In the genomic region with DNA sequence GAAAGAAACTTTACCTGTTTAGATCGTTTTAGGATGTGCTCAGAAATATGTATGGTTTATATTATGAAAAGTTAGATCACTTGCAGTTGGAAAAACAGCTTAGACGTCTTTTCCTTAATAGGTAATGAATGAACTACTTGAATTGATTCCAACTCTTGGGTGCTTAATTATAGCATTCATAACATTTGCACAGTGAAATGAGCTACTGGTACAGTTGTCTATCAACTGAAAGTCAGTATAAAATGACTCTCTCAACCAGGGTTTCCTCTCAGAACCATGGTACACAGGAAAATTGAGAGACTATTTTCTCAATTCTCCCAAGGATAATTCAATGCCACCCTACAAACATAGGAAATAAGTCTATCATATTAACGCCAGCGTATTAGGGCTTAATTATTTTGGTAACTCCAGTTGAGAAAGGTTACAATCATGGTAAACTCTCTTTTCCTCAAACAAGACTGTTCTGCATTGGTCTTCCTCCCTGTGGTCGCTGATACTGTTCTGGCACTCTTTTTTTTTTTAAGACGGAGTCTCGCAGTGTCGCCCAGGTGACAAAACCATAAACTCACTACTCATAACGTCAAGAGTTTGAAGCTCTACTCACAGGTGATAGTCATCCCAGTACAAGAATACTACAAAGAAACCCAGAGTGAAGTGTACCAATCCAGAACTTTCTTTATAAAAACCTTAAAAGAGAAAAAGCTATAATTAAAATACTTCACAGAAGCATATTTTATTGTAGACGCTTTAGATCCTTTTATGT, we compare ENCODE assay signal across 8 cellular contexts. TPM values are rescaled to one million over a fixed set of nuclear protein-coding genes. Genes with fewer than 3 reads are reported as not detected.
DNase-seq lines count a peak whose midpoint lies in the region; ATAC-seq and TF ChIP-seq lines count a peak whose summit lies in the region.

No MANE protein-coding gene starts in this region.

- H3K36me3 ChIP-seq in neuronal stem cell (replicated peaks in 1 of 2; ENCODE audit: control insufficient read depth in 2 of 2, insufficient read depth in 2 of 2, low read length in 2 of 2): peaks cover 5 to 18% of the 10 kb centered on the region in 2 donors

- no peak overlapping the region for H2AK5ac ChIP-seq in neuronal stem cell (ENCODE audit: low read depth, low read length)

- H3K23ac ChIP-seq in neuronal stem cell (ENCODE audit: low read depth, low read length, poor library complexity): no peak overlapping the region

- peak overlapping the region; percentile 96 for H3K4me3 ChIP-seq in LNCaP clone FGC (ENCODE audit: low read depth, low read length)
- H3K4me3 ChIP-seq in neuronal stem cell (ENCODE audit: low read length in 2 of 2): peak overlapping the region in 1 of 2 donors; percentile 98

- no peak overlapping the region for H3K27ac ChIP-seq in neuronal stem cell (replicated peaks; ENCODE audit: low read length)

- H3K9me3 ChIP-seq in neuronal stem cell (replicated peaks in 1 of 2; ENCODE audit: control insufficient read depth in 2 of 2, insufficient read depth in 1 of 2, low read depth in 1 of 2, low read length in 2 of 2): peaks cover 3 to 16% of the 10 kb centered on the region in 2 donors

- DNase-seq in NCI-H2196 (lab: John Stamatoyannopoulos, UW; ENCODE audit: unreplicated experiment) (peak; percentile 25), NCI-H2196 treated with DMSO at 0.1 percent for 48 hours (lab: John Stamatoyannopoulos, UW; ENCODE audit: unreplicated experiment) (no peak), LNCaP clone FGC (ENCODE audit: low read depth) (no peak), astrocyte of the hippocampus (ENCODE audit: low read depth, low spot score) (peak; percentile 39), neuronal stem cell (ENCODE audit: low spot score) (no peak), GOT3 (lab: John Stamatoyannopoulos, UW) (no peak), iPS-NIHi11 (ENCODE audit: low spot score) (no peak)

- H4K8ac ChIP-seq in neuronal stem cell (ENCODE audit: low read depth, low read length): no peak overlapping the region

- no peak overlapping the region for H3K4me2 ChIP-seq in neuronal stem cell (ENCODE audit: insufficient read depth, low read length, poor library complexity, severe bottlenecking)

- H2BK12ac ChIP-seq in neuronal stem cell (ENCODE audit: low read length): no peak overlapping the region

- no peak overlapping the region for H2BK15ac ChIP-seq in neuronal stem cell (ENCODE audit: low read length)

- peaks cover 4% of the 10 kb centered on the region for H3K79me1 ChIP-seq in neuronal stem cell (ENCODE audit: low read depth, low read length)

- WGBS in neuronal stem cell (ENCODE audit: extremely low coverage in 2 of 2, insufficient read length in 2 of 2, insufficient replicate concordance in 1 of 2), 2 donors: no CpG with 5 or more reads among the region's 10 CpGs

- no peaks in the 10 kb centered on the region for H3K27me3 ChIP-seq in neuronal stem cell (ENCODE audit: control insufficient read depth in 3 of 3, insufficient read depth in 3 of 3, low read depth in 1 of 3, low read length in 3 of 3)

- H3K9ac ChIP-seq in neuronal stem cell (ENCODE audit: low read depth, low read length, poor library complexity): no peak overlapping the region

- no peak for TF ChIP-seq CTCF in LNCaP clone FGC (IDR thresholded peaks at IDR 0.05; ENCODE audit: control insufficient read depth, extremely low read depth, insufficient read depth)

- no peak overlapping the region for H3K18ac ChIP-seq in neuronal stem cell (ENCODE audit: low read length)

- no peak overlapping the region for H3K14ac ChIP-seq in neuronal stem cell (ENCODE audit: low read length)

- no peak overlapping the region for H2BK5ac ChIP-seq in neuronal stem cell (ENCODE audit: low read length)

- H3K4ac ChIP-seq in neuronal stem cell (ENCODE audit: low read length): no peak overlapping the region

- no peak overlapping the region for H4K91ac ChIP-seq in neuronal stem cell (ENCODE audit: low read depth, low read length, poor library complexity)

- peaks cover 6 to 12% of the 10 kb centered on the region in 2 donors for H3K4me1 ChIP-seq in neuronal stem cell (ENCODE audit: control insufficient read depth in 2 of 2, insufficient read depth in 1 of 2, low read depth in 1 of 2, low read length in 2 of 2)

- peak; percentile 44 for ATAC-seq in GM21528 (IDR thresholded peaks at IDR 0.05; ENCODE audit: low FRiP score, unreplicated experiment)

- peak overlapping the region; percentile 41 for H2AFZ ChIP-seq in neuronal stem cell (ENCODE audit: low read length)

- no peak overlapping the region for H2BK120ac ChIP-seq in neuronal stem cell (ENCODE audit: low read depth, low read length)

RNA-seq across cellular contexts. Expression of gene ANLN, which starts 2.0 kb away (rescaled TPM):
- 70.1 TPM for polyA plus RNA-seq in neuronal stem cell (2013, experiment 1 of 2)
- polyA plus RNA-seq in neuronal stem cell (2013, experiment 2 of 2): 70.1 TPM

Comparison
In these comparisons a context has a peak if more than half of its experiments do, and no peak if none do; other contexts are left out.
1. DNase-seq: peak in NCI-H2196 (single experiment) and astrocyte of the hippocampus (single experiment); none in NCI-H2196 treated with DMSO at 0.1 percent for 48 hours (single experiment), LNCaP clone FGC (single experiment), neuronal stem cell (single experiment), GOT3 (single experiment) and iPS-NIHi11 (single experiment).